1 cellular context compared by ENCODE assay signal in genomic region chr19:57620673-57621348, GRCh38.
TF ChIP-seq lines count a peak whose summit lies in the region.

No MANE protein-coding gene starts in this region.

TF ChIP-seq in HepG2, 621 proteins besides CTCF, POLR2A, EP300 and RAD21:
- TF ChIP-seq, protein P1, sequence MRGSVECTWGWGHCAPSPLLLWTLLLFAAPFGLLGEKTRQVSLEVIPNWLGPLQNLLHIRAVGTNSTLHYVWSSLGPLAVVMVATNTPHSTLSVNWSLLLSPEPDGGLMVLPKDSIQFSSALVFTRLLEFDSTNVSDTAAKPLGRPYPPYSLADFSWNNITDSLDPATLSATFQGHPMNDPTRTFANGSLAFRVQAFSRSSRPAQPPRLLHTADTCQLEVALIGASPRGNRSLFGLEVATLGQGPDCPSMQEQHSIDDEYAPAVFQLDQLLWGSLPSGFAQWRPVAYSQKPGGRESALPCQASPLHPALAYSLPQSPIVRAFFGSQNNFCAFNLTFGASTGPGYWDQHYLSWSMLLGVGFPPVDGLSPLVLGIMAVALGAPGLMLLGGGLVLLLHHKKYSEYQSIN (CRISPR knock-in tag; IDR thresholded peaks at IDR 0.05; ENCODE audit: borderline replicate concordance), result no peak
- TF ChIP-seq NCOA2 (CRISPR knock-in tag; IDR thresholded peaks at IDR 0.05) (no peak), RBFOX2 (IDR thresholded peaks at IDR 0.05; ENCODE audit: low read depth, low read length) (peak; percentile 41; the same call in 1 of the 2 replicates), ZNF562 (CRISPR knock-in tag; IDR thresholded peaks at IDR 0.05; ENCODE audit: borderline replicate concordance) (no peak), ZNF878 (CRISPR knock-in tag; IDR thresholded peaks at IDR 0.05) (no peak), PHB2 (IDR thresholded peaks at IDR 0.05; ENCODE audit: partially characterized antibody) (no peak), RERE (CRISPR knock-in tag; IDR thresholded peaks at IDR 0.05; ENCODE audit: low read depth) (no peak)
